Comparison of ENCODE assay signal across 8 cellular contexts in genomic region chr1:32063261-32063681, GRCh38.
A peak's percentile ranks its signal among the peaks of the same experiment; 100 is the strongest.
DNase-seq lines count a peak whose midpoint lies in the region; ATAC-seq lines count a peak whose summit lies in the region.

No MANE protein-coding gene starts in this region.

- H3K4me1 Mint-ChIP-seq in dendritic cell treated with granulocyte-macrophage colony-stimulating factor and Interleukin-4, amounts not matched to agents 40 ng/mL and 50 ng/mL, for 4 days (ENCODE audit: low read depth): peaks cover 30% of the 10 kb centered on the region
- H3K4me1 Mint-ChIP-seq in memory B cell: peaks cover 4% of the 10 kb centered on the region

- no peak overlapping the region for H3K9ac ChIP-seq in HUES48 (ENCODE audit: low read depth, low read length)

- peak; percentile 70 for DNase-seq in DMS153 treated with DMSO at 0.1 percent for 48 hours (lab: John Stamatoyannopoulos, UW; ENCODE audit: unreplicated experiment)
- peak; percentile 78 for DNase-seq in RKO (ENCODE audit: low spot score)
- no peak for DNase-seq in memory B cell (ENCODE audit: low spot score in 2 of 2)
- no peak for DNase-seq in GM19238 (ENCODE audit: insufficient read length, low spot score)

- peaks cover 34% of the 10 kb centered on the region for H3K4me1 ChIP-seq in HUES48 (ENCODE audit: control insufficient read depth, insufficient read depth, low read length)

- H3K27ac ChIP-seq in HUES48 (ENCODE audit: low read depth, low read length): peak overlapping the region; percentile 73

- peaks cover 45% of the 10 kb centered on the region for H3K36me3 ChIP-seq in HUES48 (ENCODE audit: control insufficient read depth, insufficient read depth, low read length)

- peaks cover 60% of the 10 kb centered on the region for H3K36me3 Mint-ChIP-seq in dendritic cell treated with granulocyte-macrophage colony-stimulating factor and Interleukin-4, amounts not matched to agents 40 ng/mL and 50 ng/mL, for 4 days (ENCODE audit: low read depth)
- peaks cover 11% of the 10 kb centered on the region for H3K36me3 Mint-ChIP-seq in memory B cell

- intact Hi-C loops in dendritic cell treated with granulocyte-macrophage colony-stimulating factor and Interleukin-4, amounts not matched to agents 40 ng/mL and 50 ng/mL, for 4 days (cut with micrococcal nuclease): no loop called here

- ATAC-seq in memory B cell (ENCODE audit: low read depth): peak; percentile 42
- ATAC-seq in HG03565 (IDR thresholded peaks at IDR 0.05; ENCODE audit: unreplicated experiment): no peak
- ATAC-seq in HG03521 (IDR thresholded peaks at IDR 0.05; ENCODE audit: unreplicated experiment): no peak

- no peaks in the 10 kb centered on the region for H3K27me3 ChIP-seq in HUES48 (ENCODE audit: control insufficient read depth, insufficient read depth, low read length)

- no peaks in the 10 kb centered on the region for H3K9me3 Mint-ChIP-seq in dendritic cell treated with granulocyte-macrophage colony-stimulating factor and Interleukin-4, amounts not matched to agents 40 ng/mL and 50 ng/mL, for 4 days
- H3K9me3 Mint-ChIP-seq in memory B cell: no peaks in the 10 kb centered on the region

- H3K27me3 Mint-ChIP-seq in dendritic cell treated with granulocyte-macrophage colony-stimulating factor and Interleukin-4, amounts not matched to agents 40 ng/mL and 50 ng/mL, for 4 days: peaks cover 1% of the 10 kb centered on the region
- H3K27me3 Mint-ChIP-seq in memory B cell: no peaks in the 10 kb centered on the region

- no peaks in the 10 kb centered on the region for H3K9me3 ChIP-seq in HUES48 (ENCODE audit: control insufficient read depth, insufficient read depth, low read length)

- peak overlapping the region; percentile 15 for H3K27ac Mint-ChIP-seq in dendritic cell treated with granulocyte-macrophage colony-stimulating factor and Interleukin-4, amounts not matched to agents 40 ng/mL and 50 ng/mL, for 4 days
- H3K27ac Mint-ChIP-seq in memory B cell: no peak overlapping the region

- H3K4me3 Mint-ChIP-seq in dendritic cell treated with granulocyte-macrophage colony-stimulating factor and Interleukin-4, amounts not matched to agents 40 ng/mL and 50 ng/mL, for 4 days: no peak overlapping the region
- no peak overlapping the region for H3K4me3 Mint-ChIP-seq in memory B cell

- no peak overlapping the region for H3K4me3 ChIP-seq in HUES48 (ENCODE audit: low read depth, low read length)

Comparison
In these comparisons a context has a peak if more than half of its experiments do, and no peak if none do; other contexts are left out.
1. DNase-seq: peak in DMS153 treated with DMSO at 0.1 percent for 48 hours (single experiment) and RKO (single experiment); none in memory B cell (0 of 2) and GM19238 (single experiment).